Comparison of ENCODE assay signal across 21 cellular contexts in genomic region chr16:18003033-18003432, GRCh38.
"Had no signal": no experiment of that assay in that cellular context is flagged by ENCODE, and none has a peak within 500 bp of the region (broad histone marks: within the 10 kb centered on the region; RNA-seq: fewer than 3 reads in every experiment).

No MANE protein-coding gene starts in this region.

- H3K4me1 ChIP-seq: lower lobe of right lung, pancreas, prostate gland, suprapubic skin, tibial nerve, vagina had no signal

- H3K9me3 ChIP-seq: lower lobe of right lung, pancreas, prostate gland, suprapubic skin, vagina had no signal

- H3K4me3 ChIP-seq: lower lobe of right lung, pancreas, prostate gland, skin epidermis, suprapubic skin, tibial nerve, vagina had no signal

- H3K27me3 ChIP-seq: pancreas, tibial nerve, vagina had no signal

- H3K36me3 ChIP-seq: lower lobe of right lung, pancreas, prostate gland, suprapubic skin, tibial nerve, vagina had no signal

- ATAC-seq: left cardiac atrium; left lobe of liver; lower lobe of right lung; naive thymus-derived CD8-positive, alpha-beta T cell; pancreas; right cardiac atrium; sciatic nerve; stimulated activated effector memory CD8-positive, alpha-beta T cell treated with anti-CD3 and anti-CD28 coated beads, Interleukin-12 subunit alpha, Interleukin-12 subunit beta, amount 100 ng/mL, for 72 hours had no signal

- H3K27ac ChIP-seq: lower lobe of right lung, pancreas, prostate gland, skin epidermis, suprapubic skin, tibial nerve, vagina had no signal

- DNase-seq: kidney glomerular epithelial cell; left cardiac atrium; lower lobe of right lung; mammary epithelial cell; mesenchymal stem cell; naive thymus-derived CD8-positive, alpha-beta T cell; nucleus accumbens; pancreas; posterior cingulate gyrus; retina; right cardiac atrium; stimulated activated CD4-positive, alpha-beta T cell treated with anti-CD3 and anti-CD28 coated beads, Interleukin-4, amount 100 ng/mL, for 24 hours; stimulated activated naive CD4-positive, alpha-beta T cell had no signal
